ENCODE assay signal across 1 cellular context in genomic region chr11:132779487-132779886, GRCh38.
TF ChIP-seq lines count a peak whose summit lies in the region.

No MANE protein-coding gene starts in this region.

TF ChIP-seq in WTC11, 78 proteins besides CTCF, POLR2A, EP300 and RAD21 (continued from another document):
- no peak for TF ChIP-seq ARID4B (CRISPR knock-in tag; IDR thresholded peaks at IDR 0.05; ENCODE audit: borderline replicate concordance)
- no peak for TF ChIP-seq AFF4 (CRISPR knock-in tag; IDR thresholded peaks at IDR 0.05; ENCODE audit: borderline replicate concordance)
- TF ChIP-seq NR3C1 (CRISPR knock-in tag; conservative IDR thresholded peaks at IDR 0.05; ENCODE audit: low read depth): no peak
- no peak for TF ChIP-seq ZNF219 (CRISPR knock-in tag; IDR thresholded peaks at IDR 0.05; ENCODE audit: borderline replicate concordance)
- TF ChIP-seq ERG (CRISPR knock-in tag; IDR thresholded peaks at IDR 0.05): no peak
- TF ChIP-seq OVOL2 (CRISPR knock-in tag; IDR thresholded peaks at IDR 0.05; ENCODE audit: borderline replicate concordance): no peak
